Comparison of ENCODE assay signal across 8 cellular contexts in the genomic region with DNA sequence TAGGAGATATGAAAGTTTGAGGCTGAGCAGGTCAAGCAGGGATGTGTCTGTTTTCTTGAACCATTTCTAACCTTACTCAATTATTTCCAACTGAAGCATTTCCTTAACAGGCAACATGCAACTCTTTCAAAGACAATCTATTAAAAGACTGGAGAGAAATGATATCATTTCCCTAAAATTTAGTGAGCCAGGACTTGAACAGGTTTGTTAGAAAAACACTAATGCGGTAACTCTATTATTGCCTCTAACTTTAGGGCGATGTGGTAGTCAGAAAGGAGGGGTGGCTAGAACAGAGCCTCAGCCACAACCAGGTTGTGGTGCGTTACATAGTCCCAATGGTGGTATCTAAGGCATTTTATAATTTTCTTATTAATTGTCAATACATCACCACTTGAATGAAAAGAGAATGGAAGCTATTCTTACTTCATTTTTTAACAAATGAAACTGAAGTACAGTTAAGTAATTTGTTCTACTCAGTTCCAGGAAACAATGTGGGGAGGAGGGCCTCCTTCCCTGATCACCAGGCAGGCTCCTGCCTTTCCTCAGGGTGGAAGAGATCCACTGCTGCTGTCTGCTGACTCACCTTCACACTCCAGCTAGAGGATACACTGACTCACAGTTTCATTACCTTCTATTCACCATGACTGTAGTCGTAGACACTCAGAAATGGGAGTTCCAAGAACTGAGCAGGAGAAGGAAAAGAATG. TPM values are rescaled to one million over a fixed set of nuclear protein-coding genes. Genes with fewer than 3 reads are reported as not detected.
A peak's percentile ranks its signal among the peaks of the same experiment; 100 is the strongest.
DNase-seq lines count a peak whose midpoint lies in the region; ATAC-seq, FAIRE-seq and TF ChIP-seq lines count a peak whose summit lies in the region.

No MANE protein-coding gene starts in this region.

- intact Hi-C loops in Calu3 (cut with micrococcal nuclease; ENCODE audit: unreplicated experiment), result no loop called here

- H3K27me3 Mint-ChIP-seq in Calu3 (ENCODE audit: unreplicated experiment), result no peaks in the 10 kb centered on the region

- peak overlapping the region; percentile 25 for H3K4me3 Mint-ChIP-seq in Calu3 (ENCODE audit: low read depth, unreplicated experiment)

- no peak overlapping the region for H3K4me3 ChIP-seq in kidney epithelial cell (ENCODE audit: low read depth, low read length)

- H3K36me3 ChIP-seq in kidney epithelial cell (ENCODE audit: control insufficient read depth, insufficient read depth, low read length), result no peaks in the 10 kb centered on the region

- CTCF ChIA-PET in Calu3 (lab: Charles Lee), result interaction anchor here (0.5 to 1.6 kb wide), 6 partner anchors 10 to 125 kb away, joined by 3 to 9 read pairs (median 4); no protein-coding TSS in a partner anchor

- H3K4me1 Mint-ChIP-seq in Calu3 (ENCODE audit: low read depth, unreplicated experiment), result peaks cover 75% of the 10 kb centered on the region

- FAIRE-seq in urothelium cell line (lab: Jason Lieb, UNC), result peak; percentile 92

- TF ChIP-seq CTCF in Calu3 (IDR thresholded peaks at IDR 0.05; ENCODE audit: unreplicated experiment), result no peak
- no peak for TF ChIP-seq CTCF in kidney epithelial cell (IDR thresholded peaks at IDR 0.05; ENCODE audit: insufficient read depth, low read length, poor library complexity, severe bottlenecking)

- BruUV-seq in Calu3 (replicated peaks; lab: Mats Ljungman, UMichigan), result no TSS peak

- no peaks in the 10 kb centered on the region for H3K9me3 Mint-ChIP-seq in Calu3 (ENCODE audit: low read depth, unreplicated experiment)

- peaks cover 66% of the 10 kb centered on the region for H3K36me3 Mint-ChIP-seq in Calu3 (ENCODE audit: insufficient read depth, unreplicated experiment)

- peak overlapping the region; percentile 92 for H3K27ac Mint-ChIP-seq in Calu3 (ENCODE audit: unreplicated experiment)

- H3K27me3 ChIP-seq in kidney epithelial cell (ENCODE audit: control insufficient read depth, insufficient read depth, low read length), result no peaks in the 10 kb centered on the region

- DNase-seq in Calu3 (peak; percentile 56), HPDE6-E6E7 (ENCODE audit: extremely low spot score) (peak; percentile 98), amniotic stem cell (lab: John Stamatoyannopoulos, UW) (peak; percentile 70), kidney epithelial cell (ENCODE audit: low read depth) (peak; percentile 95), urothelium cell line (ENCODE audit: low spot score) (peak; percentile 95), GF-D8 (lab: John Stamatoyannopoulos, UW) (no peak)
- DNase-seq in activated effector memory CD4-positive, alpha-beta T cell treated with Interleukin-2 at 50 U/mL for 16 hours, result no peak

- no peak for ATAC-seq in GM19324 (IDR thresholded peaks at IDR 0.05; ENCODE audit: low FRiP score, unreplicated experiment)

RNA-seq across cellular contexts. Expression of a gene that starts 22.8 kb away (rescaled TPM):
- total RNA-seq in Calu3 (2022), result 617 and 655 TPM in 2 replicates
- 190 and 233 TPM in 2 replicates for total RNA-seq in kidney epithelial cell

Comparison
In these comparisons a context has a peak if more than half of its experiments do, and no peak if none do; other contexts are left out.
1. DNase-seq: peak in Calu3 (single experiment), HPDE6-E6E7 (single experiment), amniotic stem cell (single experiment), kidney epithelial cell (single experiment) and urothelium cell line (single experiment); none in GF-D8 (single experiment) and activated effector memory CD4-positive, alpha-beta T cell treated with Interleukin-2 at 50 U/mL for 16 hours (single experiment).